8 cellular contexts compared by ENCODE assay signal in the genomic region with DNA sequence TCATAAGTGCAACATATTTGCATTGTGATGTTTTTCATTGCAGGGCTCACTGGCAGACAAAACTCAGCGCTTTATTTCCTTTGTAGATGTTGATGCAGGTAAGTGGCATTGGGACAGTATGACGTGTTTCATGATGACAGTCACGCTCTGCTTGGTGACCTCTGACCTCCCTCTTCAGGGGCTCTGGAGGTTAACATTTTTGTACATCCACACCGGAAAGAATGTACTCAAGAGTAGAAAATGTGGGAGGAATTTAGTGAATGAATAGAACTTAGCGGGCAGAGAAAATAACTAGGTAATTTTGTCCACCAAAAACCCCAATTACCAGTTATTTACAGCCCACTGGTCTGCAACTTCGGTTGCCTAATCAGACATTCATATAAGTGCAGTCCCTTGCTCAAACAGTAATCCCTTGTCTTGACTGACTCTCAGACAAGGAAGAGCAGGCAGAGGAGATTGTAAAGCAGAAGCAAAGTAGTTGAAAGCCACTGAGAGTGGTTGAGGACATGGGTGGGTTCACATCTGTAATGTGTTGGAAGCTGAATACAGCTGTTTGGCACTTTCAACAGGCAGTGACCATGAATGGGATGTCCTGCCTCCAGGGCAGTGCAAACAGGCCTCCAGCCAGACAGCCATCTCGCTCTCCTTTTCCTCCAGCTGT.
DNase-seq lines count a peak whose midpoint lies in the region; ATAC-seq and TF ChIP-seq lines count a peak whose summit lies in the region.

No MANE protein-coding gene starts in this region.

- TF ChIP-seq EP300 in suprapubic skin (IDR thresholded peaks at IDR 0.05): no peak

- in situ Hi-C loops in G401 (cut with HindIII; ENCODE audit: low sequenced_read_pairs): no loop called here

- no peak for TF ChIP-seq POLR2A in suprapubic skin (IDR thresholded peaks at IDR 0.05)

- TF ChIP-seq CTCF in suprapubic skin (IDR thresholded peaks at IDR 0.05): no peak
- no peak for TF ChIP-seq CTCF in osteoblast (IDR thresholded peaks at IDR 0.05; ENCODE audit: extremely low read depth, low read depth, low read length)

- no peak overlapping the region for H3K4me3 ChIP-seq in suprapubic skin
- H3K4me3 ChIP-seq in osteoblast (ENCODE audit: insufficient read depth, low read length): no peak overlapping the region

- H3K27me3 ChIP-seq in suprapubic skin (no peaks in the 10 kb centered on the region), osteoblast (ENCODE audit: insufficient read depth, low read length) (no peaks in the 10 kb centered on the region)

- H4K20me1 ChIP-seq in osteoblast (ENCODE audit: insufficient read depth, low read length): no peaks in the 10 kb centered on the region

- DNase-seq in kidney glomerular epithelial cell (lab: John Stamatoyannopoulos, UW): peak; percentile 73
- no peak for DNase-seq in G401 (ENCODE audit: low spot score)
- no peak for DNase-seq in HuH-7.5 (ENCODE audit: low spot score)
- no peak for DNase-seq in suprapubic skin (ENCODE audit: low spot score in 2 of 2)
- no peak for DNase-seq in osteoblast (ENCODE audit: insufficient read length, low spot score, missing footprints)

- H2AFZ ChIP-seq in osteoblast (ENCODE audit: low read length): no peak overlapping the region

- H3K27ac ChIP-seq in suprapubic skin: no peak overlapping the region
- H3K27ac ChIP-seq in osteoblast (ENCODE audit: low read depth, low read length): no peak overlapping the region

- 71% methylated on average over 7 of the region's 7 CpGs for WGBS in suprapubic skin

- H3K36me3 ChIP-seq in suprapubic skin: no peaks in the 10 kb centered on the region
- H3K36me3 ChIP-seq in osteoblast (ENCODE audit: insufficient read depth, low read length): no peaks in the 10 kb centered on the region

- H3K4me1 ChIP-seq in suprapubic skin (peaks cover 31% of the 10 kb centered on the region), osteoblast (ENCODE audit: insufficient read depth, low read length) (peaks cover 21% of the 10 kb centered on the region)

- H3K4me2 ChIP-seq in osteoblast (ENCODE audit: insufficient read depth, low read length): no peak overlapping the region

- no peaks in the 10 kb centered on the region for H3K79me2 ChIP-seq in osteoblast (ENCODE audit: insufficient read depth, low read length)

- no peaks in the 10 kb centered on the region for H3K9me3 ChIP-seq in suprapubic skin
- H3K9me3 ChIP-seq in osteoblast (ENCODE audit: low read depth, low read length): no peaks in the 10 kb centered on the region

- peak; percentile 68 for ATAC-seq in GM18502 (IDR thresholded peaks at IDR 0.05; ENCODE audit: poor library complexity, unreplicated experiment)
- ATAC-seq in GM21529 (IDR thresholded peaks at IDR 0.05; ENCODE audit: unreplicated experiment): peak; percentile 67
- ATAC-seq in HG03442 (IDR thresholded peaks at IDR 0.05; ENCODE audit: unreplicated experiment): peak; percentile 64
